Comparison of ENCODE assay signal across 13 cellular contexts in genomic region chr7:105000927-105001336, GRCh38. TPM values are rescaled to one million over a fixed set of nuclear protein-coding genes. Genes with fewer than 3 reads are reported as not detected.
A peak's percentile ranks its signal among the peaks of the same experiment; 100 is the strongest.
DNase-seq lines count a peak whose midpoint lies in the region; ATAC-seq and TF ChIP-seq lines count a peak whose summit lies in the region.
"Had no signal": no experiment of that assay in that cellular context is flagged by ENCODE, and none has a peak within 500 bp of the region (broad histone marks: within the 10 kb centered on the region; RNA-seq: fewer than 3 reads in every experiment).

No MANE protein-coding gene starts in this region.

- H3K36me3 ChIP-seq in BLaER1 treated with 17β-estradiol and CSF1 and Interleukin-3, amounts not matched to agents 10 nM and 100 nM = peaks cover 55 to 96% (median 80%) of the 10 kb centered on the region in 11 experiments
- H3K36me3 ChIP-seq in DOHH2 (ENCODE audit: control insufficient read depth, low read length) (peaks cover 92% of the 10 kb centered on the region), PC-3 (ENCODE audit: low read depth, low read length) (peaks cover 10% of the 10 kb centered on the region)
- H3K36me3 ChIP-seq: gastrocnemius medialis, vagina had no signal

- H3F3A ChIP-seq in DOHH2 (ENCODE audit: control insufficient read depth, insufficient read depth) (peaks cover 11% of the 10 kb centered on the region; the same call in 1 of the 2 replicates), PC-3 (ENCODE audit: low read length, unreplicated experiment) (no peaks in the 10 kb centered on the region)

- H3K4me1 Mint-ChIP-seq in central memory CD8-positive, alpha-beta T cell = peaks cover 78% of the 10 kb centered on the region
- H3K4me1 Mint-ChIP-seq in natural killer cell treated with Interleukin-12 subunit alpha and Interleukin-12 subunit beta and Interleukin-15 and Interleukin-18, amount 100 ng/mL, for 72 hours (ENCODE audit: low read depth in 2 of 2) = peaks cover 48 to 73% of the 10 kb centered on the region in 2 donors

- H3K27me3 Mint-ChIP-seq in central memory CD8-positive, alpha-beta T cell = no peaks in the 10 kb centered on the region
- H3K27me3 Mint-ChIP-seq in natural killer cell treated with Interleukin-12 subunit alpha and Interleukin-12 subunit beta and Interleukin-15 and Interleukin-18, amount 100 ng/mL, for 72 hours = no peaks in the 10 kb centered on the region

- CTCF ChIA-PET in PC-3 (lab: Charles Lee) = no interaction called here

- 0 out of 22 replicates have a peak overlapping the region, but pooled peaks of 2 of the 11 experiments have one; percentile 11 to 17 for H3K27ac ChIP-seq in BLaER1 treated with 17β-estradiol and CSF1 and Interleukin-3, amounts not matched to agents 10 nM and 100 nM
- no peak overlapping the region for H3K27ac ChIP-seq in DOHH2 (ENCODE audit: low read depth, low read length)
- H3K27ac ChIP-seq in PC-3 (ENCODE audit: low read length) = no peak overlapping the region
- H3K27ac ChIP-seq: vagina had no signal

- POLR2A ChIA-PET in PC-3 (lab: Charles Lee; ENCODE audit: unreplicated experiment) = no interaction called here

- H3K27ac Mint-ChIP-seq in central memory CD8-positive, alpha-beta T cell (ENCODE audit: low read depth) = peak overlapping the region; percentile 85
- peak overlapping the region; percentile 48 to 66 for H3K27ac Mint-ChIP-seq in natural killer cell treated with Interleukin-12 subunit alpha and Interleukin-12 subunit beta and Interleukin-15 and Interleukin-18, amount 100 ng/mL, for 72 hours

- no peak overlapping the region for H3K4me3 ChIP-seq in BLaER1 treated with 17β-estradiol and CSF1 and Interleukin-3, amounts not matched to agents 10 nM and 100 nM
- H3K4me3 ChIP-seq in DOHH2 (ENCODE audit: low read length) = no peak overlapping the region
- H3K4me3 ChIP-seq in PC-3 (ENCODE audit: low read length) = no peak overlapping the region
- H3K4me3 ChIP-seq: gastrocnemius medialis, vagina had no signal

- H3K36me3 Mint-ChIP-seq in central memory CD8-positive, alpha-beta T cell (ENCODE audit: insufficient read depth) = peaks cover 10% of the 10 kb centered on the region
- peaks cover 20% of the 10 kb centered on the region for H3K36me3 Mint-ChIP-seq in natural killer cell treated with Interleukin-12 subunit alpha and Interleukin-12 subunit beta and Interleukin-15 and Interleukin-18, amount 100 ng/mL, for 72 hours

- H3K4me1 ChIP-seq in BLaER1 treated with 17β-estradiol and CSF1 and Interleukin-3, amounts not matched to agents 10 nM and 100 nM = peaks cover 28 to 88% (median 44%) of the 10 kb centered on the region in 10 experiments
- H3K4me1 ChIP-seq in DOHH2 (ENCODE audit: control insufficient read depth, low read length) = peaks cover 58% of the 10 kb centered on the region
- peaks cover 29% of the 10 kb centered on the region for H3K4me1 ChIP-seq in PC-3 (ENCODE audit: insufficient read depth, low read length)

- no peak overlapping the region for H2AFZ ChIP-seq in PC-3 (ENCODE audit: low read length)

- H3K9me2 ChIP-seq in DOHH2 (replicated peaks; ENCODE audit: control insufficient read depth, low read length) (no peaks in the 10 kb centered on the region), PC-3 (replicated peaks; ENCODE audit: low read length) (no peaks in the 10 kb centered on the region)

- no TSS peak for BruUV-seq in PC-3 (replicated peaks; lab: Mats Ljungman, UMichigan)

- peak overlapping the region; percentile 57 for H3K4me3 Mint-ChIP-seq in central memory CD8-positive, alpha-beta T cell
- peak overlapping the region; percentile 20 for H3K4me3 Mint-ChIP-seq in natural killer cell treated with Interleukin-12 subunit alpha and Interleukin-12 subunit beta and Interleukin-15 and Interleukin-18, amount 100 ng/mL, for 72 hours

- no peaks in the 10 kb centered on the region for H3K9me3 Mint-ChIP-seq in central memory CD8-positive, alpha-beta T cell
- H3K9me3 Mint-ChIP-seq in natural killer cell treated with Interleukin-12 subunit alpha and Interleukin-12 subunit beta and Interleukin-15 and Interleukin-18, amount 100 ng/mL, for 72 hours = no peaks in the 10 kb centered on the region

- DNase-seq in central memory CD8-positive, alpha-beta T cell (ENCODE audit: low spot score in 2 of 2) = no peak
- DNase-seq in natural killer cell treated with Interleukin-12 subunit alpha and Interleukin-12 subunit beta and Interleukin-15 and Interleukin-18, amount 100 ng/mL, for 72 hours (ENCODE audit: low spot score) = no peak
- DNase-seq in activated CD8-positive, alpha-beta memory T cell treated with anti-CD3 and anti-CD28 coated beads, Interleukin-2, amount 50 U/mL, for 4 hours = no peak
- no peak for DNase-seq in PC-3
- DNase-seq: activated CD4-positive, CD25-positive, alpha-beta regulatory T cell treated with anti-CD3 and anti-CD28 coated beads, Interleukin-2, amount 50 U/mL, for 72 hours; gastrocnemius medialis; NCI-H226; OCI-M1 had no signal

- no peak overlapping the region for H3K9ac ChIP-seq in BLaER1 treated with 17β-estradiol and CSF1 and Interleukin-3, amounts not matched to agents 10 nM and 100 nM
- no peak overlapping the region for H3K9ac ChIP-seq in PC-3 (ENCODE audit: low read length)

- TF ChIP-seq CTCF in DOHH2 (IDR thresholded peaks at IDR 0.05; ENCODE audit: low read depth, low read length, poor library complexity, severe bottlenecking) = no peak
- TF ChIP-seq CTCF in PC-3 (conservative IDR thresholded peaks at IDR 0.05; ENCODE audit: low read depth, low read length) = no peak

- H4K20me1 ChIP-seq in BLaER1 treated with 17β-estradiol and CSF1 and Interleukin-3, amounts not matched to agents 10 nM and 100 nM = peaks cover 0 to 97% (median 54%) of the 10 kb centered on the region in 11 experiments; a peak in 17 of 22 replicates
- peaks cover 55% of the 10 kb centered on the region for H4K20me1 ChIP-seq in DOHH2 (ENCODE audit: control insufficient read depth, insufficient read depth, low read depth, low read length)
- peaks cover 58% of the 10 kb centered on the region for H4K20me1 ChIP-seq in PC-3 (ENCODE audit: low read length)

- H3K9me3 ChIP-seq in BLaER1 treated with 17β-estradiol and CSF1 and Interleukin-3, amounts not matched to agents 10 nM and 100 nM (replicated peaks in 1 of 11) = peaks cover 0 to 23% (median 0%) of the 10 kb centered on the region in 11 experiments; a peak in 8 of 22 replicates
- no peaks in the 10 kb centered on the region for H3K9me3 ChIP-seq in DOHH2 (ENCODE audit: control insufficient read depth, insufficient read depth, low read length)
- no peaks in the 10 kb centered on the region for H3K9me3 ChIP-seq in PC-3 (ENCODE audit: low read length)
- H3K9me3 ChIP-seq: gastrocnemius medialis, vagina had no signal

- intact Hi-C loops in PC-3 (cut with micrococcal nuclease) = no loop called here

- H3K79me2 ChIP-seq in DOHH2 (ENCODE audit: control insufficient read depth, low read length) (no peaks in the 10 kb centered on the region; the same call in 1 of the 2 replicates), PC-3 (ENCODE audit: low read length) (no peaks in the 10 kb centered on the region; the same call in none of the 2 replicates)

- no peak for ATAC-seq in central memory CD8-positive, alpha-beta T cell (replicated peaks; ENCODE audit: extremely low read depth, poor library complexity, severe bottlenecking)
- peak in 1 of 2 donors; percentile 40 for ATAC-seq in natural killer cell treated with Interleukin-12 subunit alpha and Interleukin-12 subunit beta and Interleukin-15 and Interleukin-18, amount 100 ng/mL, for 72 hours
- ATAC-seq in SK-N-SH treated with all-trans-retinoic acid at 6 μM for 48 hours (no peak), PC-3 (no peak), GM18519 (IDR thresholded peaks at IDR 0.05; ENCODE audit: low FRiP score, unreplicated experiment) (no peak)
- ATAC-seq: gastrocnemius medialis had no signal

- H3K4me2 ChIP-seq in BLaER1 treated with 17β-estradiol and CSF1 and Interleukin-3, amounts not matched to agents 10 nM and 100 nM = peak overlapping the region in 10 of 11 experiments; percentile 10 to 64 (median 46); a peak in 17 of 22 replicates
- H3K4me2 ChIP-seq in DOHH2 (ENCODE audit: low read length) (peak overlapping the region; percentile 2; the same call in 1 of the 2 replicates), PC-3 (ENCODE audit: low read length) (no peak overlapping the region)

- H3K27me3 ChIP-seq in BLaER1 treated with 17β-estradiol and CSF1 and Interleukin-3, amounts not matched to agents 10 nM and 100 nM = no peaks in the 10 kb centered on the region
- H3K27me3 ChIP-seq in DOHH2 (ENCODE audit: control insufficient read depth, low read length) = no peaks in the 10 kb centered on the region
- H3K27me3 ChIP-seq in PC-3 (ENCODE audit: low read length) = no peaks in the 10 kb centered on the region
- H3K27me3 ChIP-seq: gastrocnemius medialis, vagina had no signal

TF ChIP-seq in SK-N-SH treated with all-trans-retinoic acid at 6 μM for 48 hours, 23 proteins besides CTCF, POLR2A, EP300 and RAD21 (continues in another document):
- TF ChIP-seq CSDC2 (CRISPR knock-in tag; IDR thresholded peaks at IDR 0.05) = no peak
- no peak for TF ChIP-seq ZNF70 (CRISPR knock-in tag; IDR thresholded peaks at IDR 0.05)
- TF ChIP-seq SNAI2 (CRISPR knock-in tag; IDR thresholded peaks at IDR 0.05) = no peak
- TF ChIP-seq ZNF565 (CRISPR knock-in tag; conservative IDR thresholded peaks at IDR 0.05; ENCODE audit: low read depth) = no peak
- no peak for TF ChIP-seq PATZ1 (CRISPR knock-in tag; IDR thresholded peaks at IDR 0.05; ENCODE audit: borderline replicate concordance)
- TF ChIP-seq PPARA (CRISPR knock-in tag; IDR thresholded peaks at IDR 0.05; ENCODE audit: borderline replicate concordance) = no peak
- TF ChIP-seq ZFP3 (CRISPR knock-in tag; IDR thresholded peaks at IDR 0.05) = no peak

RNA-seq across cellular contexts. Expression of gene KMT2E, which starts 13.1 kb away (rescaled TPM):
- 100 to 1,000 TPM; 152 to 172 TPM for total RNA-seq in natural killer cell treated with Interleukin-12 subunit alpha and Interleukin-12 subunit beta and Interleukin-15 and Interleukin-18, amount 100 ng/mL, for 72 hours
- total RNA-seq in PC-3 (2014; rRNA removed) = 21.8 and 27.4 TPM in 2 replicates
